ENCODE assay signal across 8 cellular contexts in the genomic region with DNA sequence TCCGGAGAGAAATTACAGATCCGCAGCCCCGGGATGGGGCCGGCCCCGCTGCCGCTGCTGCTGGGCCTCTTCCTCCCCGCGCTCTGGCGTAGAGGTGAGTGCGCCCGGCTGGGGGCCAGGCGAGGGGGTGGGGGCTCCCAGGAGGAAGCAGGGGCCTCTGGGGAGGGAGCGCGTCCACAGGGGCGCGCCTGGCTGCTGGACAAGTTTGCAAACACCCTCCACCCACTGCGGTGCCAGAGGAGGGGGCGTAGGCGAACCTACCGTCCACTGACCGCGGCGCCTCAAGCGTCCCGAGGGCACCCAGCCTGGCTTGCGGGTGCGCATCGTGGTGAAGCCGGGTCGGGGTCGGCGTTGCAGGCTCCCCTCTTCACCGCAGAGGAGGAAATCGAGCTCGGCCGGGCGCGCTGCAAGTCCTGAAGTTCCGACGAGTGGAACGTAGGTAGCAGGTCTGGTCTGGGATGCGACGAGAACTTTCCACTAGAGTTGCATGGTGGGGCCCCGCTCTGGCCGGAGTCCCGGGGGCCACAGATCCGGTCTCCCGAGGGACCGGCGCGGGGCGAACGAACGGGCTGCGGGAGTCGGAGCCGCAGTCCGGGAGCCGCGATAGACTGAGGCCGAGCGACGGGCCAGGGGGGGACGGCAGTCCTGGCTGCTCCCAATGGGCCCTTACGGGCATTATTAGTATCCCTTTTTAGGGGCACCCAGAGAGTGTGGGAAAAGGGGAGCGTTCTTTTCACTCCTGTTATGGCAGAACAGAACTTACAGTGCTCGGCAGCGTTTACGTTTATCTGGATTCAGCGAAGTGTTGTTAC. TPM values are rescaled to one million over a fixed set of nuclear protein-coding genes. Genes with fewer than 3 reads are reported as not detected.
DNase-seq lines count a peak whose midpoint lies in the region; ATAC-seq and TF ChIP-seq lines count a peak whose summit lies in the region.

No MANE protein-coding gene starts in this region.

- H3K9me3 Mint-ChIP-seq in T-cell: no peaks in the 10 kb centered on the region

- peaks cover 0 to 11% of the 10 kb centered on the region in 2 donors for H3K27me3 Mint-ChIP-seq in T-cell

- H3K4me1 ChIP-seq in mesendoderm (ENCODE audit: control insufficient read depth, low read depth, low read length) (peaks cover 17% of the 10 kb centered on the region), tibial artery (peaks cover 0 to 50% (median 19%) of the 10 kb centered on the region in 4 donors)

- no peak overlapping the region for H3K27ac Mint-ChIP-seq in T-cell

- H4K5ac ChIP-seq in mesendoderm (ENCODE audit: low read length): no peak overlapping the region

- H3K36me3 ChIP-seq in mesendoderm (ENCODE audit: control insufficient read depth, insufficient read depth, low read length) (no peaks in the 10 kb centered on the region), tibial artery (no peaks in the 10 kb centered on the region)

- H3K4me3 ChIP-seq in choroid plexus epithelial cell (ENCODE audit: low read depth, low read length): peak overlapping the region; percentile 64
- H3K4me3 ChIP-seq in mesendoderm (ENCODE audit: low read length): peak overlapping the region; percentile 83
- peak overlapping the region; percentile 89 to 92 for H3K4me3 ChIP-seq in tibial artery

- H3K27me3 ChIP-seq in mesendoderm (ENCODE audit: insufficient read depth, low read length, poor library complexity): no peaks in the 10 kb centered on the region
- H3K27me3 ChIP-seq in tibial artery: no peaks in the 10 kb centered on the region

- peak overlapping the region; percentile 94 for H3K18ac ChIP-seq in mesendoderm (ENCODE audit: low read length)

- ATAC-seq in T-cell (replicated peaks in 1 of 4) (peak; percentile 34 to 44 (median 37)), GM18517 (IDR thresholded peaks at IDR 0.05; ENCODE audit: unreplicated experiment) (no peak)

- H3K4me3 Mint-ChIP-seq in T-cell: peak overlapping the region; percentile 71 to 82 (median 74)

- peak overlapping the region; percentile 86 for H3K9ac ChIP-seq in mesendoderm (ENCODE audit: low read length)

- peak; percentile 9 for DNase-seq in stimulated activated CD4-positive, alpha-beta T cell treated with anti-CD3 and anti-CD28 coated beads, Interleukin-12 subunit alpha, Interleukin-12 subunit beta, amount 100 ng/mL, for 4 hours
- no peak for DNase-seq in stimulated activated CD4-positive, alpha-beta T cell treated with anti-CD3 and anti-CD28 coated beads, Interleukin-1b, Interleukin-23, amount 100 ng/mL, for 48 hours
- DNase-seq in T-cell: peak in 12 of 34 experiments; percentile 5 to 28 (median 14)
- DNase-seq in choroid plexus epithelial cell (ENCODE audit: low read depth): no peak
- peak; percentile 33 for DNase-seq in mesendoderm
- DNase-seq in tibial artery: peak in 1 of 2 donors; percentile 37
- DNase-seq in NCI-H524 treated with DMSO at 0.1 percent for 48 hours (lab: John Stamatoyannopoulos, UW): no peak

- peaks cover 10 to 15% (median 15%) of the 10 kb centered on the region in 3 donors for H3K4me1 Mint-ChIP-seq in T-cell

- WGBS in mesendoderm (ENCODE audit: extremely low coverage, insufficient coverage, low lambda C conversion rate): no CpG with 5 or more reads among the region's 70 CpGs

- H2AK5ac ChIP-seq in mesendoderm (ENCODE audit: low read length): no peak overlapping the region

- peak overlapping the region; percentile 16 for H3K4me2 ChIP-seq in mesendoderm (ENCODE audit: low read length)

- intact Hi-C loops in tibial artery (cut with DNase I; ENCODE audit: low total_unique reads): loop anchor here (2.0 to 10.0 kb wide), 3 partner anchors 48 to 376 kb away; a partner anchor contains a TSS

- no peak overlapping the region for H2BK15ac ChIP-seq in mesendoderm (replicated peaks; ENCODE audit: low read depth)

- no peak overlapping the region for H3K23ac ChIP-seq in mesendoderm (ENCODE audit: low read length)

- CTCF ChIA-PET in T-cell (lab: Charles Lee): interaction anchor here in 1 of 2 donors (0.8 kb wide), 1 partner anchor 555 kb away, joined by 5 read pairs; no protein-coding TSS in a partner anchor

- TF ChIP-seq CTCF in choroid plexus epithelial cell (conservative IDR thresholded peaks at IDR 0.05; ENCODE audit: low read depth, low read length): no peak
- no peak for TF ChIP-seq CTCF in tibial artery (IDR thresholded peaks at IDR 0.05)

- H3K4ac ChIP-seq in mesendoderm (ENCODE audit: low read depth, low read length): peak overlapping the region; percentile 58

- no peak overlapping the region for H2BK120ac ChIP-seq in mesendoderm (ENCODE audit: low read depth, low read length)

- peaks cover 10% of the 10 kb centered on the region for H3K79me2 ChIP-seq in mesendoderm (ENCODE audit: control insufficient read depth, insufficient read depth, low read length)

- no peak overlapping the region for H4K8ac ChIP-seq in mesendoderm (ENCODE audit: low read depth, low read length)

- H3K27ac ChIP-seq in mesendoderm (ENCODE audit: low read depth, low read length): peak overlapping the region; percentile 78
- H3K27ac ChIP-seq in tibial artery: peak overlapping the region; percentile 92 to 95

- peak overlapping the region; percentile 92 for H3K56ac ChIP-seq in mesendoderm (ENCODE audit: low read length)

- H2BK5ac ChIP-seq in mesendoderm (ENCODE audit: low read length): no peak overlapping the region

- H3K36me3 Mint-ChIP-seq in T-cell: no peaks in the 10 kb centered on the region

- H3K79me1 ChIP-seq in mesendoderm (ENCODE audit: low read length): peaks cover 6% of the 10 kb centered on the region

- no peaks in the 10 kb centered on the region for H3K9me3 ChIP-seq in tibial artery

- POLR2A ChIA-PET in T-cell (lab: Charles Lee): no interaction called here

RNA-seq across cellular contexts. Expression of a gene that starts 0.5 kb away (rescaled TPM):
- under 1 TPM; 0.12 to 0.73 (median 0.33) TPM for total RNA-seq in T-cell
- polyA plus RNA-seq in mesendoderm (2013, experiment 1 of 2): 14.1 TPM
- polyA plus RNA-seq in mesendoderm (2013, experiment 2 of 2): 15.2 TPM

RNA-seq across cellular contexts. Expression of a gene that starts 14.9 kb away (rescaled TPM):
- total RNA-seq in T-cell: 10 to 100 TPM; 51.3 to 69.9 (median 63.8) TPM
- polyA plus RNA-seq in mesendoderm (2013, experiment 1 of 2): 40.6 TPM
- polyA plus RNA-seq in mesendoderm (2013, experiment 2 of 2): 39.8 TPM

Comparison
In these comparisons a context has a peak if more than half of its experiments do, and no peak if none do; other contexts are left out.
1. DNase-seq: peak in stimulated activated CD4-positive, alpha-beta T cell treated with anti-CD3 and anti-CD28 coated beads, Interleukin-12 subunit alpha, Interleukin-12 subunit beta, amount 100 ng/mL, for 4 hours (single experiment) and mesendoderm (single experiment); none in stimulated activated CD4-positive, alpha-beta T cell treated with anti-CD3 and anti-CD28 coated beads, Interleukin-1b, Interleukin-23, amount 100 ng/mL, for 48 hours (single experiment), choroid plexus epithelial cell (single experiment) and NCI-H524 treated with DMSO at 0.1 percent for 48 hours (single experiment).
2. Peak in every context shown above with its lines, with median percentiles within 50 percentile points of each other: H3K4me3 ChIP-seq.